In genomic region chr3:25142609-25143355, GRCh38 we compare ENCODE assay signal across 2 cellular contexts.
TF ChIP-seq lines count a peak whose summit lies in the region.

No MANE protein-coding gene starts in this region.

TF ChIP-seq in GM23338, 12 proteins besides CTCF, POLR2A, EP300 and RAD21 (continued from another document):
- TF ChIP-seq REST (IDR thresholded peaks at IDR 0.05; ENCODE audit: unreplicated experiment) = no peak
- TF ChIP-seq ZNF331 (CRISPR knock-in tag; IDR thresholded peaks at IDR 0.05; ENCODE audit: low read depth) = no peak
- no peak for TF ChIP-seq EZH2 (IDR thresholded peaks at IDR 0.05; ENCODE audit: low read depth, unreplicated experiment)
- no peak for TF ChIP-seq ZNF462 (CRISPR knock-in tag; IDR thresholded peaks at IDR 0.05)
- no peak for TF ChIP-seq CREB1 (CRISPR knock-in tag; IDR thresholded peaks at IDR 0.05; ENCODE audit: low read depth)
- TF ChIP-seq STAT1 (IDR thresholded peaks at IDR 0.05; ENCODE audit: unreplicated experiment) = no peak
- no peak for TF ChIP-seq JUNB (IDR thresholded peaks at IDR 0.05; ENCODE audit: unreplicated experiment)
- TF ChIP-seq EZH2phosphoT487 (IDR thresholded peaks at IDR 0.05; ENCODE audit: unreplicated experiment) = no peak

TF ChIP-seq in WTC11, 78 proteins besides CTCF, POLR2A, EP300 and RAD21 (continued from another document):
- TF ChIP-seq, protein P1, sequence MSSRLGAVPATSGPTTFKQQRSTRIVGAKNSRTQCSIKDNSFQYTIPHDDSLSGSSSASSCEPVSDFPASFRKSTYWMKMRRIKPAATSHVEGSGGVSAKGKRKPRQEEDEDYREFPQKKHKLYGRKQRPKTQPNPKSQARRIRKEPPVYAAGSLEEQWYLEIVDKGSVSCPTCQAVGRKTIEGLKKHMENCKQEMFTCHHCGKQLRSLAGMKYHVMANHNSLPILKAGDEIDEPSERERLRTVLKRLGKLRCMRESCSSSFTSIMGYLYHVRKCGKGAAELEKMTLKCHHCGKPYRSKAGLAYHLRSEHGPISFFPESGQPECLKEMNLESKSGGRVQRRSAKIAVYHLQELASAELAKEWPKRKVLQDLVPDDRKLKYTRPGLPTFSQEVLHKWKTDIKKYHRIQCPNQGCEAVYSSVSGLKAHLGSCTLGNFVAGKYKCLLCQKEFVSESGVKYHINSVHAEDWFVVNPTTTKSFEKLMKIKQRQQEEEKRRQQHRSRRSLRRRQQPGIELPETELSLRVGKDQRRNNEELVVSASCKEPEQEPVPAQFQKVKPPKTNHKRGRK (CRISPR knock-in tag; IDR thresholded peaks at IDR 0.05; ENCODE audit: borderline replicate concordance) = no peak
- TF ChIP-seq FOXK1 (CRISPR knock-in tag; IDR thresholded peaks at IDR 0.05) (no peak), USF1 (CRISPR knock-in tag; IDR thresholded peaks at IDR 0.05) (no peak), USF2 (CRISPR knock-in tag; IDR thresholded peaks at IDR 0.05) (no peak)
TF ChIP-seq in WTC11: peak in this region for 0.
